In genomic region chr6:157779705-157780604, GRCh38 we compare ENCODE assay signal across 1 cellular context.
TF ChIP-seq lines count a peak whose summit lies in the region.

No MANE protein-coding gene starts in this region.

TF ChIP-seq in K562, 482 proteins besides CTCF, POLR2A, EP300 and RAD21:
- TF ChIP-seq PCBP1 (IDR thresholded peaks at IDR 0.05; ENCODE audit: low read depth, low read length, poor library complexity, severe bottlenecking): no peak
- TF ChIP-seq CSDE1 (IDR thresholded peaks at IDR 0.05): no peak
- TF ChIP-seq TFAM (CRISPR knock-in tag; conservative IDR thresholded peaks at IDR 0.05): no peak
- peak; percentile 9; the same call in 1 of the 2 replicates for TF ChIP-seq NFE2 (IDR thresholded peaks at IDR 0.05; ENCODE audit: low read depth)
- no peak for TF ChIP-seq TCFL5 (CRISPR knock-in tag; conservative IDR thresholded peaks at IDR 0.05)
- no peak for TF ChIP-seq RBFOX2 (IDR thresholded peaks at IDR 0.05; ENCODE audit: low read depth, low read length)
- TF ChIP-seq C11orf30 (IDR thresholded peaks at IDR 0.05; ENCODE audit: low read depth): peak; percentile 18; the same call in 1 of the 2 replicates
- TF ChIP-seq TEAD2 (tag; IDR thresholded peaks at IDR 0.05): no peak
- no peak for TF ChIP-seq BACH1 (tag; IDR thresholded peaks at IDR 0.05)
